Comparison of ENCODE assay signal across 9 cellular contexts in genomic region chr14:37985826-37986470, GRCh38.
DNase-seq lines count a peak whose midpoint lies in the region; ATAC-seq, FAIRE-seq and TF ChIP-seq lines count a peak whose summit lies in the region.
"Had no signal": no experiment of that assay in that cellular context is flagged by ENCODE, and none has a peak within 500 bp of the region (broad histone marks: within the 10 kb centered on the region; RNA-seq: fewer than 3 reads in every experiment).

No MANE protein-coding gene starts in this region.

- ATAC-seq in heart right ventricle = no peak
- ATAC-seq in natural killer cell treated with Interleukin-12 subunit alpha and Interleukin-12 subunit beta and Interleukin-15 and Interleukin-18, amount 100 ng/mL, for 72 hours = no peak
- no peak for ATAC-seq in thoracic aorta (ENCODE audit: insufficient number of reproducible peaks, low FRiP score, low read depth)
- no peak for ATAC-seq in GM19035 (IDR thresholded peaks at IDR 0.05; ENCODE audit: unreplicated experiment)

- H3K36me3 ChIP-seq in heart right ventricle (no peaks in the 10 kb centered on the region), right atrium auricular region (no peaks in the 10 kb centered on the region), H1 (ENCODE audit: control insufficient read depth in 2 of 4, insufficient read depth in 4 of 4, low read length in 3 of 4) (no peaks in the 10 kb centered on the region), thoracic aorta (no peaks in the 10 kb centered on the region)

- 58 to 67% methylated on average over 2 of the region's 2 CpGs for WGBS in heart right ventricle, 2 donors
- WGBS in H1 (ENCODE audit: extremely low coverage in 1 of 2, insufficient coverage in 1 of 2, insufficient read length in 1 of 2, insufficient replicate concordance in 2 of 2, low coverage in 1 of 2, low lambda C conversion rate in 2 of 2, missing lambda C conversion rate in 1 of 2), 2 experiments = 71% methylated on average over 2 of the region's 2 CpGs; no CpG with 5 or more reads in 1 of the 2 experiments

- no peak overlapping the region for H2AK5ac ChIP-seq in H1 (ENCODE audit: low read depth, low read length)

- peak; percentile 70 to 75 for TF ChIP-seq RAD21 in H1 (IDR thresholded peaks at IDR 0.05 in 1 of 2, conservative IDR thresholded peaks at IDR 0.05 in 1 of 2; ENCODE audit: low read depth in 2 of 2, low read length in 2 of 2)

- H3K9me3 Mint-ChIP-seq in natural killer cell treated with Interleukin-12 subunit alpha and Interleukin-12 subunit beta and Interleukin-15 and Interleukin-18, amount 100 ng/mL, for 72 hours = peaks cover 6% of the 10 kb centered on the region

- no peak overlapping the region for H3K27ac ChIP-seq in heart right ventricle
- no peak overlapping the region for H3K27ac ChIP-seq in right atrium auricular region
- no peak overlapping the region for H3K27ac ChIP-seq in H1 (ENCODE audit: low read depth, low read length)
- H3K27ac ChIP-seq in thoracic aorta = no peak overlapping the region

- no peaks in the 10 kb centered on the region for H3K79me1 ChIP-seq in H1 (ENCODE audit: low read depth, low read length)

- H2AFZ ChIP-seq in H1 (ENCODE audit: low read length) = no peak overlapping the region

- H3K4ac ChIP-seq in H1 (replicated peaks; ENCODE audit: insufficient read length, low read depth, low read length) = no peak overlapping the region

- peaks cover 11% of the 10 kb centered on the region for H3K36me3 Mint-ChIP-seq in natural killer cell treated with Interleukin-12 subunit alpha and Interleukin-12 subunit beta and Interleukin-15 and Interleukin-18, amount 100 ng/mL, for 72 hours
- H3K36me3 Mint-ChIP-seq: memory B cell had no signal

- no peak overlapping the region for H4K5ac ChIP-seq in H1 (ENCODE audit: insufficient read length, low read depth, low read length)

- no peak overlapping the region for H4K91ac ChIP-seq in H1 (replicated peaks; ENCODE audit: insufficient read length, low read length)

- H3K4me1 Mint-ChIP-seq in natural killer cell treated with Interleukin-12 subunit alpha and Interleukin-12 subunit beta and Interleukin-15 and Interleukin-18, amount 100 ng/mL, for 72 hours (ENCODE audit: low read depth in 2 of 2) = peaks cover 0 to 5% of the 10 kb centered on the region in 2 donors
- H3K4me1 Mint-ChIP-seq: memory B cell had no signal

- H2BK20ac ChIP-seq in H1 (ENCODE audit: low read length) = no peak overlapping the region

- no peaks in the 10 kb centered on the region for H3K4me1 ChIP-seq in heart right ventricle
- H3K4me1 ChIP-seq in right atrium auricular region = no peaks in the 10 kb centered on the region
- H3K4me1 ChIP-seq in H1 (replicated peaks in 1 of 4; ENCODE audit: control insufficient read depth in 3 of 4, insufficient read depth in 4 of 4, low read length in 3 of 4) = peaks cover 0 to 5% (median 0%) of the 10 kb centered on the region in 4 experiments; a peak in 1 of 7 replicates
- no peaks in the 10 kb centered on the region for H3K4me1 ChIP-seq in thoracic aorta (ENCODE audit: control insufficient read depth in 1 of 2, low read depth in 2 of 2)

- no peak overlapping the region for H4K8ac ChIP-seq in H1 (ENCODE audit: extremely low read depth, insufficient read depth, low read length)

- H3K9me3 ChIP-seq in heart right ventricle = peaks cover 0 to 15% (median 6%) of the 10 kb centered on the region in 11 donors
- H3K9me3 ChIP-seq in right atrium auricular region = peaks cover 0 to 9% of the 10 kb centered on the region in 2 donors
- peaks cover 3 to 5% of the 10 kb centered on the region in 2 experiments; a peak in 3 of 4 replicates for H3K9me3 ChIP-seq in H1 (ENCODE audit: insufficient read depth in 2 of 2, low read depth in 1 of 2, low read length in 1 of 2)
- H3K9me3 ChIP-seq in thoracic aorta = no peaks in the 10 kb centered on the region

- no peaks in the 10 kb centered on the region for H4K20me1 ChIP-seq in H1 (replicated peaks in 1 of 2; ENCODE audit: control insufficient read depth in 1 of 2, insufficient read depth in 2 of 2, low read length in 2 of 2)

- no peak for TF ChIP-seq EP300 in H1 (IDR thresholded peaks at IDR 0.05; ENCODE audit: borderline replicate concordance in 1 of 2, low read depth in 2 of 2, low read length in 2 of 2)

- H3K4me3 ChIP-seq in heart right ventricle (no peak overlapping the region), right atrium auricular region (no peak overlapping the region), H1 (ENCODE audit: extremely low read depth in 1 of 4, insufficient read depth in 2 of 4, low read depth in 3 of 4, low read length in 4 of 4) (no peak overlapping the region), thoracic aorta (no peak overlapping the region)

- H2BK5ac ChIP-seq in H1 (ENCODE audit: low read depth, low read length) = no peak overlapping the region

- no peak overlapping the region for H3K4me2 ChIP-seq in H1 (ENCODE audit: insufficient read depth in 1 of 2, low read depth in 2 of 2, low read length in 2 of 2)

- POLR2A ChIA-PET in H1 (lab: Charles Lee; ENCODE audit: partially characterized antibody) = interaction anchor here (0.7 to 1.0 kb wide), 2 partner anchors 214 to 219 kb away, joined by 3 read pairs; no protein-coding TSS in a partner anchor

- no peak overlapping the region for H2BK120ac ChIP-seq in H1 (replicated peaks; ENCODE audit: low read depth, low read length)

- H3K4me3 Mint-ChIP-seq in natural killer cell treated with Interleukin-12 subunit alpha and Interleukin-12 subunit beta and Interleukin-15 and Interleukin-18, amount 100 ng/mL, for 72 hours = no peak overlapping the region
- H3K4me3 Mint-ChIP-seq: memory B cell had no signal

- H3K27me3 ChIP-seq in heart right ventricle = no peaks in the 10 kb centered on the region
- H3K27me3 ChIP-seq in right atrium auricular region = no peaks in the 10 kb centered on the region
- no peaks in the 10 kb centered on the region for H3K27me3 ChIP-seq in H1 (replicated peaks in 1 of 4; ENCODE audit: control insufficient read depth in 3 of 4, extremely low read depth in 1 of 4, insufficient read depth in 3 of 4, low read length in 3 of 4)
- H3K27me3 ChIP-seq in thoracic aorta (replicated peaks; ENCODE audit: insufficient read depth) = no peaks in the 10 kb centered on the region

- no peak for TF ChIP-seq POLR2A in H1 (IDR thresholded peaks at IDR 0.05; ENCODE audit: control extremely low read depth in 1 of 2, low read depth in 2 of 2, low read length in 2 of 2)

- no peak overlapping the region for H3K27ac Mint-ChIP-seq in natural killer cell treated with Interleukin-12 subunit alpha and Interleukin-12 subunit beta and Interleukin-15 and Interleukin-18, amount 100 ng/mL, for 72 hours
- H3K27ac Mint-ChIP-seq: memory B cell had no signal

- H2BK12ac ChIP-seq in H1 (ENCODE audit: low read depth, low read length) = no peak overlapping the region

- DNase-seq in heart right ventricle (peak in 1 of 2 donors; percentile 27), right atrium auricular region (ENCODE audit: low spot score) (no peak), NCI-H1092 (lab: John Stamatoyannopoulos, UW) (peak; percentile 37), H1 (ENCODE audit: low read depth in 1 of 2, low spot score in 2 of 2) (no peak), thoracic aorta (ENCODE audit: low spot score) (no peak)
- peak; percentile 62 for DNase-seq in activated CD4-positive, alpha-beta T cell treated with anti-CD3 and anti-CD28 coated beads for 48 hours
- peak; percentile 77 for DNase-seq in natural killer cell treated with Interleukin-12 subunit alpha and Interleukin-12 subunit beta and Interleukin-15 and Interleukin-18, amount 100 ng/mL, for 72 hours (ENCODE audit: low spot score)

- H3K56ac ChIP-seq in H1 (replicated peaks; ENCODE audit: insufficient read length, low read depth, low read length) = no peak overlapping the region

- H3K18ac ChIP-seq in H1 (ENCODE audit: extremely low read depth, low read length) = no peak overlapping the region

- CTCF ChIA-PET in H1 (lab: Charles Lee; ENCODE audit: partially characterized antibody) = interaction anchor here (0.7 to 2.9 kb wide), 21 partner anchors 10 to 223 kb away, joined by 3 to 15 read pairs (median 3); no protein-coding TSS in a partner anchor

- peak; percentile 95 for FAIRE-seq in H1 (lab: Jason Lieb, UNC)

- H3K23ac ChIP-seq in H1 (ENCODE audit: insufficient read length) = no peak overlapping the region

- no peak overlapping the region for H3K14ac ChIP-seq in H1 (ENCODE audit: insufficient read length)

- H3K9ac ChIP-seq in H1 (replicated peaks in 1 of 4; ENCODE audit: extremely low read depth in 1 of 4, low read depth in 3 of 4, low read length in 3 of 4) = no peak overlapping the region

- H3K27me3 Mint-ChIP-seq in natural killer cell treated with Interleukin-12 subunit alpha and Interleukin-12 subunit beta and Interleukin-15 and Interleukin-18, amount 100 ng/mL, for 72 hours = peaks cover 3 to 12% of the 10 kb centered on the region in 2 donors
- H3K27me3 Mint-ChIP-seq: memory B cell had no signal

- intact Hi-C loops in heart right ventricle (cut with DNase I) = loop anchor here in 5 of 10 donors (5.0 to 10.0 kb wide), 4 partner anchors 209 to 881 kb away; partner anchors contain the start of gene SSTR1 (in 2 of the 5)

- no peak overlapping the region for H2BK15ac ChIP-seq in H1 (ENCODE audit: low read length)

- no peaks in the 10 kb centered on the region for H3K23me2 ChIP-seq in H1 (ENCODE audit: low read depth, low read length)

- TF ChIP-seq CTCF in heart right ventricle (IDR thresholded peaks at IDR 0.05) (peak in 8 of 9 donors; percentile 50 to 76 (median 68)), right atrium auricular region (IDR thresholded peaks at IDR 0.05) (peak in 1 of 2 donors; percentile 68), H1 (IDR thresholded peaks at IDR 0.05; ENCODE audit: control extremely low read depth in 1 of 3, insufficient read depth in 1 of 3, low read depth in 1 of 3, low read length in 3 of 3) (peak in 2 of 3 experiments; percentile 53 to 86; a peak in 3 of 4 replicates), thoracic aorta (IDR thresholded peaks at IDR 0.05) (peak; percentile 42)

- no peaks in the 10 kb centered on the region for H3K79me2 ChIP-seq in H1 (ENCODE audit: control insufficient read depth in 1 of 2, insufficient read depth in 2 of 2, low read length in 2 of 2)

TF ChIP-seq in H1, 55 proteins besides CTCF, POLR2A, EP300 and RAD21:
- TF ChIP-seq SIN3A (conservative IDR thresholded peaks at IDR 0.05 in 1 of 2, IDR thresholded peaks at IDR 0.05 in 1 of 2; ENCODE audit: low read depth in 1 of 2, low read length in 2 of 2) (0 out of 4 replicates have a peak, but pooled peaks of 1 of the 2 experiments have one; percentile 33), RFX5 (IDR thresholded peaks at IDR 0.05; ENCODE audit: borderline replicate concordance, low read depth, low read length) (no peak)

Comparison
In these comparisons a context has a peak if more than half of its experiments do, and no peak if none do; other contexts are left out.
1. DNase-seq: peak in NCI-H1092 (single experiment), activated CD4-positive, alpha-beta T cell treated with anti-CD3 and anti-CD28 coated beads for 48 hours (single experiment) and natural killer cell treated with Interleukin-12 subunit alpha and Interleukin-12 subunit beta and Interleukin-15 and Interleukin-18, amount 100 ng/mL, for 72 hours (single experiment); none in right atrium auricular region (single experiment), H1 (0 of 2) and thoracic aorta (single experiment).